15 cellular contexts compared by ENCODE assay signal in the genomic region with DNA sequence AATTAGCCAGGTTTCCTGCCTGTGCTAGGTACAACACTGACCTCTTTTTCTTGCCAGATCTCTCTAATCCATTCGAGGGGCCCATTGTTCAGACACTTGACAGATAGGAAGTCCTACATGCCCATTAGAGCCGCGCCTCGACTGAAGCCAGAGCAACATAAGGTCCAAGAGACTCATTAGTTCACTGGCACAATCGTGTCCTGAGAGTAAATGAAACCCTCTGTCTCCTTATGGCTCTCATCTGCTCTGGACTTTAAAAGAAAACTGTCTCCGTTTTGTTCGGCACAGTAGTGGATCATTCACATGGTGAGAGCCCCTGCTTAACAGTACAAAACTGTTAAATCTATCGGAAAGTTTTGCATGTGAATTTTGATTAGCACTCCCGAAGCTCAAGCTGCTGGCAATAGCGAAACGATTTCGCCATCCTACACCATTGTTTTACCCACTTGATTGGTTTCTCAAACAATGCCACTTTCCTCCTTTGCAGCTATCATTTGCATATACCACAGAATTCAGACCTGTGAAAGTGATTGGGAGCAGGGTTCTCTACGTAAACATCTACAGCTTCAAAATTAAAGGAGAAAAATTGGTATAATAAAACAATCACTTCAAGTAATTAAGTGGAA. TPM values are rescaled to one million over a fixed set of nuclear protein-coding genes. Genes with fewer than 3 reads are reported as not detected.
DNase-seq lines count a peak whose midpoint lies in the region; TF ChIP-seq lines count a peak whose summit lies in the region.
"Had no signal": no experiment of that assay in that cellular context is flagged by ENCODE, and none has a peak within 500 bp of the region (broad histone marks: within the 10 kb centered on the region; RNA-seq: fewer than 3 reads in every experiment).

No MANE protein-coding gene starts in this region.

- CTCF ChIA-PET in MCF 10A (lab: Yijun Ruan, JAX) = interaction anchor here (0.6 to 3.5 kb wide), 7 partner anchors 12 to 334 kb away, joined by 3 to 13 read pairs (median 4); partner anchors contain the start of gene C15orf61

- no peak overlapping the region for H3K27ac Mint-ChIP-seq in MCF 10A (ENCODE audit: low read depth, unreplicated experiment)
- H3K27ac Mint-ChIP-seq: CD4-positive, alpha-beta T cell; memory B cell; stimulated activated naive CD8-positive, alpha-beta T cell treated with anti-CD3 and anti-CD28 coated beads, Interleukin-15, Interleukin-2, amounts not matched to agents 100 ng/mL and 50 ng/mL, for 24 hours had no signal

- no peak for TF ChIP-seq CTCF in MCF 10A (IDR thresholded peaks at IDR 0.05; ENCODE audit: unreplicated experiment)

- no peaks in the 10 kb centered on the region for H3K9me3 Mint-ChIP-seq in MCF 10A (ENCODE audit: unreplicated experiment)
- H3K9me3 Mint-ChIP-seq: CD4-positive, alpha-beta T cell; memory B cell; stimulated activated naive CD8-positive, alpha-beta T cell treated with anti-CD3 and anti-CD28 coated beads, Interleukin-15, Interleukin-2, amounts not matched to agents 100 ng/mL and 50 ng/mL, for 24 hours had no signal

- H3K4me1 Mint-ChIP-seq in MCF 10A (ENCODE audit: insufficient read depth, unreplicated experiment) = peaks cover 18% of the 10 kb centered on the region

- intact Hi-C loops in MCF 10A (cut with micrococcal nuclease) = loop anchor here (2.0 kb wide), 1 partner anchor 335 kb away; no protein-coding TSS in a partner anchor

- no peak overlapping the region for H3K4me3 ChIP-seq in H7 (ENCODE audit: insufficient read depth, low read depth, low read length)

- no peaks in the 10 kb centered on the region for H3K27me3 ChIP-seq in H7 (ENCODE audit: control insufficient read depth, insufficient read depth, low read length)
- H3K27me3 ChIP-seq: heart right ventricle had no signal

- no peaks in the 10 kb centered on the region for H3K36me3 Mint-ChIP-seq in MCF 10A (ENCODE audit: insufficient read depth, unreplicated experiment)
- H3K36me3 Mint-ChIP-seq: memory B cell had no signal

- POLR2A ChIA-PET in MCF 10A (lab: Yijun Ruan, JAX) = interaction anchor here (1.2 to 4.9 kb wide), 2 partner anchors 18 to 39 kb away, joined by 3 to 46 read pairs; partner anchors contain the start of gene C15orf61

- H3K27me3 Mint-ChIP-seq in MCF 10A (ENCODE audit: insufficient read depth, unreplicated experiment) = no peaks in the 10 kb centered on the region
- H3K27me3 Mint-ChIP-seq: CD4-positive, alpha-beta T cell; memory B cell; stimulated activated naive CD8-positive, alpha-beta T cell treated with anti-CD3 and anti-CD28 coated beads, Interleukin-15, Interleukin-2, amounts not matched to agents 100 ng/mL and 50 ng/mL, for 24 hours had no signal

- DNase-seq in H7 (peak; percentile 32), NCI-H446 (lab: John Stamatoyannopoulos, UW) (peak; percentile 33 to 82), MCF 10A (ENCODE audit: unreplicated experiment) (no peak), midbrain (lab: John Stamatoyannopoulos, UW) (peak; percentile 7), NCI-H146 (lab: John Stamatoyannopoulos, UW) (no peak), DMS53 (lab: John Stamatoyannopoulos, UW) (no peak)
- DNase-seq in activated CD8-positive, alpha-beta memory T cell treated with anti-CD3 and anti-CD28 coated beads, Interleukin-2, amount 50 U/mL, for 48 hours = no peak
- DNase-seq: CD4-positive, alpha-beta T cell; effector CD4-positive, alpha-beta T cell; heart right ventricle; NCI-H187; Right ventricle myocardium superior; stimulated activated CD4-positive, alpha-beta T cell treated with anti-CD3 and anti-CD28 coated beads, Interleukin-2, amount 100 ng/mL, for 48 hours had no signal

- peak overlapping the region; percentile 49 for H3K4me3 Mint-ChIP-seq in MCF 10A (ENCODE audit: unreplicated experiment)
- H3K4me3 Mint-ChIP-seq: CD4-positive, alpha-beta T cell; memory B cell; stimulated activated naive CD8-positive, alpha-beta T cell treated with anti-CD3 and anti-CD28 coated beads, Interleukin-15, Interleukin-2, amounts not matched to agents 100 ng/mL and 50 ng/mL, for 24 hours had no signal

- no TSS peak for BruUV-seq in MCF 10A (replicated peaks; lab: Mats Ljungman, UMichigan)

- no peaks in the 10 kb centered on the region for H3K36me3 ChIP-seq in H7 (replicated peaks; ENCODE audit: control insufficient read depth, insufficient read depth, low read length)
- H3K36me3 ChIP-seq: heart right ventricle had no signal

RNA-seq across cellular contexts. Expression of gene C15orf61, which starts 19.0 kb away (rescaled TPM):
- 1.1 TPM in 2 replicates for total RNA-seq in H7 (2014; rRNA removed; shearing (Covaris generic))
- 7.9 and 10.5 TPM in 2 replicates for total RNA-seq in MCF 10A (2022)

RNA-seq across cellular contexts. Expression of gene MAP2K5, which starts 40.6 kb away (rescaled TPM):
- total RNA-seq in H7 (2014; rRNA removed; shearing (Covaris generic)) = 3.2 and 6.3 TPM in 2 replicates
- total RNA-seq in MCF 10A (2022) = 24.4 and 29.0 TPM in 2 replicates

Comparison
In these comparisons a context has a peak if more than half of its experiments do, and no peak if none do; other contexts are left out.
1. DNase-seq: peak in H7 (single experiment), NCI-H446 (2 of 2) and midbrain (single experiment); none in MCF 10A (single experiment), NCI-H146 (single experiment), DMS53 (single experiment) and activated CD8-positive, alpha-beta memory T cell treated with anti-CD3 and anti-CD28 coated beads, Interleukin-2, amount 50 U/mL, for 48 hours (single experiment).